20 cellular contexts compared by ENCODE assay signal in genomic region chr18:59054892-59055291, GRCh38.
DNase-seq lines count a peak whose midpoint lies in the region; ATAC-seq and TF ChIP-seq lines count a peak whose summit lies in the region.
"Had no signal": no experiment of that assay in that cellular context is flagged by ENCODE, and none has a peak within 500 bp of the region (broad histone marks: within the 10 kb centered on the region; RNA-seq: fewer than 3 reads in every experiment).

No MANE protein-coding gene starts in this region.

- H3K4me3 ChIP-seq in ascending aorta (no peak overlapping the region), prostate gland (no peak overlapping the region), aorta (ENCODE audit: low read length in 2 of 2) (no peak overlapping the region)
- H3K4me3 ChIP-seq: esophagus squamous epithelium, heart left ventricle had no signal

- no peak overlapping the region for H3K27ac Mint-ChIP-seq in stimulated activated naive B cell treated with anti-CD40 and anti-IgM and Interleukin-4, amounts not matched to agents 10 μg/mL and 1 μg/mL and 100 μg/mL, for 72 hours
- H3K27ac Mint-ChIP-seq: natural killer cell; stimulated activated naive CD8-positive, alpha-beta T cell treated with anti-CD3 and anti-CD28 coated beads, Interleukin-15, Interleukin-2, amounts not matched to agents 100 ng/mL and 50 ng/mL, for 24 hours had no signal

- TF ChIP-seq POLR2A in prostate gland (IDR thresholded peaks at IDR 0.05), result no peak

- intact Hi-C loops in left ventricle myocardium superior (cut with micrococcal nuclease) (loop anchor here (5.0 kb wide), 1 partner anchor 268 kb away; no protein-coding TSS in a partner anchor), left cardiac atrium (cut with DNase I) (loop anchor here in 1 of 2 donors (5.0 kb wide), 2 partner anchors 98 to 213 kb away; no protein-coding TSS in a partner anchor), ascending aorta (cut with DNase I) (no loop called here), prostate gland (cut with DNase I) (loop anchor here (1.0 to 5.0 kb wide), 4 partner anchors 48 to 276 kb away; partner anchors contain the start of gene ZNF532), aorta (cut with DNase I) (loop anchor here in 1 of 2 donors (5.0 to 10.0 kb wide), 2 partner anchors 170 to 193 kb away; partner anchors contain the start of gene ZNF532)

- peaks cover 23 to 39% of the 10 kb centered on the region in 2 donors for H3K4me1 Mint-ChIP-seq in stimulated activated naive B cell treated with anti-CD40 and anti-IgM and Interleukin-4, amounts not matched to agents 10 μg/mL and 1 μg/mL and 100 μg/mL, for 72 hours
- H3K4me1 Mint-ChIP-seq: natural killer cell had no signal

- DNase-seq in left ventricle myocardium superior (no peak), left cardiac atrium (no peak), ascending aorta (ENCODE audit: low spot score in 2 of 2) (peak; percentile 51 to 79), prostate gland (ENCODE audit: low spot score) (peak; percentile 98), aorta (no peak)
- no peak for DNase-seq in stimulated activated naive B cell treated with anti-CD40 and anti-IgM and Interleukin-4, amounts not matched to agents 10 μg/mL and 1 μg/mL and 100 μg/mL, for 72 hours
- DNase-seq in activated T-cell treated with anti-CD3 and anti-CD28 coated beads, Interleukin-2, amount 50 U/mL, for 48 hours, result no peak
- DNase-seq: activated CD4-positive, alpha-beta T cell treated with anti-CD3 and anti-CD28 coated beads, Interleukin-2, amount 50 U/mL, for 4 hours; activated T-cell treated with anti-CD3 and anti-CD28 coated beads, Interleukin-2, amount 50 U/mL, for 1 hour; Caco-2; effector CD4-positive, alpha-beta T cell; esophagus squamous epithelium; heart left ventricle; MV-4-11; natural killer cell; NCI-H524 treated with DMSO at 0.1 percent for 48 hours; posterior cingulate gyrus had no signal

- H3K9me3 ChIP-seq in ascending aorta (no peaks in the 10 kb centered on the region), prostate gland (no peaks in the 10 kb centered on the region), aorta (ENCODE audit: control insufficient read depth, low read length) (no peaks in the 10 kb centered on the region)
- H3K9me3 ChIP-seq: Caco-2, esophagus squamous epithelium, heart left ventricle had no signal

- H3K9me3 Mint-ChIP-seq in stimulated activated naive B cell treated with anti-CD40 and anti-IgM and Interleukin-4, amounts not matched to agents 10 μg/mL and 1 μg/mL and 100 μg/mL, for 72 hours, result peaks cover 1 to 4% of the 10 kb centered on the region in 2 donors
- H3K9me3 Mint-ChIP-seq: activated naive CD4-positive, alpha-beta T cell treated with anti-CD3 and anti-CD28 coated beads, Interleukin-2, amount 50 U/mL, for 72 hours; natural killer cell; stimulated activated naive CD8-positive, alpha-beta T cell treated with anti-CD3 and anti-CD28 coated beads, Interleukin-15, Interleukin-2, amounts not matched to agents 100 ng/mL and 50 ng/mL, for 24 hours had no signal

- H3K27ac ChIP-seq in ascending aorta (peak overlapping the region; percentile 63 to 83), prostate gland (peak overlapping the region; percentile 90 to 95), aorta (ENCODE audit: low read depth in 1 of 2, low read length in 2 of 2) (peak overlapping the region; percentile 64 to 73)
- H3K27ac ChIP-seq: esophagus squamous epithelium had no signal

- H3K36me3 ChIP-seq in ascending aorta, result no peaks in the 10 kb centered on the region
- no peaks in the 10 kb centered on the region for H3K36me3 ChIP-seq in prostate gland
- H3K36me3 ChIP-seq in aorta (ENCODE audit: control insufficient read depth in 1 of 2, insufficient read depth in 2 of 2, low read length in 1 of 2), result no peaks in the 10 kb centered on the region
- H3K36me3 ChIP-seq: esophagus squamous epithelium, heart left ventricle had no signal

- 13% methylated on average over 4 of the region's 4 CpGs for WGBS in prostate gland
- WGBS in aorta, 2 donors, result 3 to 4% methylated on average over 4 of the region's 4 CpGs

- TF ChIP-seq CTCF in ascending aorta (IDR thresholded peaks at IDR 0.05), result no peak
- no peak for TF ChIP-seq CTCF in prostate gland (IDR thresholded peaks at IDR 0.05)

- no peaks in the 10 kb centered on the region for H3K27me3 Mint-ChIP-seq in stimulated activated naive B cell treated with anti-CD40 and anti-IgM and Interleukin-4, amounts not matched to agents 10 μg/mL and 1 μg/mL and 100 μg/mL, for 72 hours

- H3K4me1 ChIP-seq in ascending aorta, result peaks cover 9 to 41% of the 10 kb centered on the region in 2 donors
- H3K4me1 ChIP-seq in prostate gland (replicated peaks), result peaks cover 18% of the 10 kb centered on the region
- peaks cover 1 to 9% of the 10 kb centered on the region in 2 donors for H3K4me1 ChIP-seq in aorta (ENCODE audit: control insufficient read depth in 1 of 2, insufficient read depth in 2 of 2, low read length in 2 of 2)
- H3K4me1 ChIP-seq: Caco-2, esophagus squamous epithelium had no signal

- H3K36me3 Mint-ChIP-seq in stimulated activated naive B cell treated with anti-CD40 and anti-IgM and Interleukin-4, amounts not matched to agents 10 μg/mL and 1 μg/mL and 100 μg/mL, for 72 hours, result peaks cover 2% of the 10 kb centered on the region in 2 donors
- H3K36me3 Mint-ChIP-seq: activated naive CD4-positive, alpha-beta T cell treated with anti-CD3 and anti-CD28 coated beads, Interleukin-2, amount 50 U/mL, for 72 hours; natural killer cell had no signal

- ATAC-seq in left ventricle myocardium superior (peak; percentile 47), left cardiac atrium (no peak), aorta (ENCODE audit: low FRiP score) (peak; percentile 58), HG03159 (IDR thresholded peaks at IDR 0.05; ENCODE audit: unreplicated experiment) (no peak)
- ATAC-seq in stimulated activated naive B cell treated with anti-CD40 and anti-IgM and Interleukin-4, amounts not matched to agents 10 μg/mL and 1 μg/mL and 100 μg/mL, for 72 hours (replicated peaks), result no peak
- ATAC-seq: activated naive CD4-positive, alpha-beta T cell treated with anti-CD3 and anti-CD28 coated beads, Interleukin-2, amount 50 U/mL, for 72 hours; natural killer cell had no signal

- H3K4me3 Mint-ChIP-seq in stimulated activated naive B cell treated with anti-CD40 and anti-IgM and Interleukin-4, amounts not matched to agents 10 μg/mL and 1 μg/mL and 100 μg/mL, for 72 hours, result no peak overlapping the region
- H3K4me3 Mint-ChIP-seq: natural killer cell; stimulated activated naive CD8-positive, alpha-beta T cell treated with anti-CD3 and anti-CD28 coated beads, Interleukin-15, Interleukin-2, amounts not matched to agents 100 ng/mL and 50 ng/mL, for 24 hours had no signal

- no peaks in the 10 kb centered on the region for H3K27me3 ChIP-seq in ascending aorta
- H3K27me3 ChIP-seq in prostate gland (replicated peaks; ENCODE audit: insufficient read depth), result no peaks in the 10 kb centered on the region
- H3K27me3 ChIP-seq in aorta (ENCODE audit: control insufficient read depth in 1 of 2, insufficient read depth in 2 of 2, low read length in 1 of 2), result no peaks in the 10 kb centered on the region
- H3K27me3 ChIP-seq: esophagus squamous epithelium, heart left ventricle had no signal

Comparison
In these comparisons a context has a peak if more than half of its experiments do, and no peak if none do; other contexts are left out.
1. ATAC-seq: peak in left ventricle myocardium superior (single experiment) and aorta (single experiment); none in left cardiac atrium (0 of 2), stimulated activated naive B cell treated with anti-CD40 and anti-IgM and Interleukin-4, amounts not matched to agents 10 μg/mL and 1 μg/mL and 100 μg/mL, for 72 hours (0 of 2) and HG03159 (single experiment).
2. DNase-seq: peak in ascending aorta (2 of 2) and prostate gland (single experiment); none in left ventricle myocardium superior (single experiment), left cardiac atrium (single experiment), aorta (0 of 2), stimulated activated naive B cell treated with anti-CD40 and anti-IgM and Interleukin-4, amounts not matched to agents 10 μg/mL and 1 μg/mL and 100 μg/mL, for 72 hours (single experiment) and activated T-cell treated with anti-CD3 and anti-CD28 coated beads, Interleukin-2, amount 50 U/mL, for 48 hours (0 of 2).
3. Peak in every context shown above with its lines, with median percentiles within 50 percentile points of each other: H3K27ac ChIP-seq.